Comparison of ENCODE assay signal across 9 cellular contexts in the genomic region with DNA sequence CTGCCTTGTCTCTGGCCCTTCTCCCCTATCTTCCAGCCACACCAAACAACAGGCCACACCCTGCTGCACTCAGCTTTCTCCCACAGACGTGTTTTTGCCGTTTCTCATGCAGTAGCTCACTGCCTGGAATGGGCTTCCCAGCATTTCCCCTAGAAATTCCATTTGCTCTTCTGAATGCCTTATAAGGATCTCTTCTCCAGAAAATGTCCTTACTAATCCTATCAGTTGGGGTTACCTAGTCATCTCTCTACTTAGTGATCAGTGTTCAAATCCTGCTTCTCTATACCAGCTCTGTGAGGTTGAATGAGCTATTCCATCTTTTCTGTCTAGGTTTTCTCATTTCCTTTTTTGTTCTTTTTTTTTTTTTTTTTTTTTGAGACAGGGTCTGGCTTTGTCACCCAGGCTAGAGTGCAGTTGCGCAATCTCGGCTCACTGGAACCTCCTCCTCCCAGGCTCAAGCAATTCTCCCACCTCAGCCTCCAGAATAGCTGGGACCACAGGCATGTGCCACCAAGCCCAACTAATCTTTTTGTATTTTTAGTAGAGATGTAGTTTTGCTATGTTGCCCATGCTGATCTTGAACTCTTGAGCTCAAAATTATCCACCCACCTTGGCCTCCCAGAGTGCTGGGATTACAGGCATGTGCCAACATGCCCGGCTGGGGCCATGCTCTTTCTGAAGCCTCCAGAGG.
DNase-seq lines count a peak whose midpoint lies in the region; ATAC-seq and TF ChIP-seq lines count a peak whose summit lies in the region.
"Had no signal": no experiment of that assay in that cellular context is flagged by ENCODE, and none has a peak within 500 bp of the region (broad histone marks: within the 10 kb centered on the region; RNA-seq: fewer than 3 reads in every experiment).

No MANE protein-coding gene starts in this region.

- H3K4me2 ChIP-seq in SK-N-SH = peak overlapping the region; percentile 24

- DNase-seq in SK-N-SH (no peak), RPMI8226 (no peak), DMS79 (lab: John Stamatoyannopoulos, UW) (no peak), foreskin melanocyte (no peak)
- DNase-seq: caudate nucleus had no signal

- no peak for TF ChIP-seq POLR2A in gastroesophageal sphincter (IDR thresholded peaks at IDR 0.05)

- CTCF ChIA-PET in HEK293 (lab: Yijun Ruan, JAX) (interaction anchor here (0.6 to 2.1 kb wide), 12 partner anchors 9 to 706 kb away, joined by 3 to 7 read pairs (median 3); a partner anchor contains a TSS), SK-N-SH (lab: Yijun Ruan, JAX) (interaction anchor here (1.0 to 2.1 kb wide), 4 partner anchors 115 to 308 kb away, joined by 3 to 6 read pairs (median 4); no protein-coding TSS in a partner anchor)

- H3K27me3 ChIP-seq in SK-N-SH (ENCODE audit: insufficient read depth) (no peaks in the 10 kb centered on the region), gastroesophageal sphincter (no peaks in the 10 kb centered on the region), skeletal muscle tissue (ENCODE audit: control insufficient read depth in 3 of 3, insufficient read depth in 3 of 3, low read length in 3 of 3) (no peaks in the 10 kb centered on the region)

- TF ChIP-seq EP300 in SK-N-SH (IDR thresholded peaks at IDR 0.05; ENCODE audit: borderline replicate concordance in 1 of 2, low read depth in 1 of 2, low read length in 1 of 2) = no peak
- no peak for TF ChIP-seq EP300 in gastroesophageal sphincter (IDR thresholded peaks at IDR 0.05)

- no peaks in the 10 kb centered on the region for H3K9me2 ChIP-seq in SK-N-SH

- no peaks in the 10 kb centered on the region for H4K20me1 ChIP-seq in SK-N-SH (ENCODE audit: insufficient read depth)

- peaks cover 38% of the 10 kb centered on the region for H3F3A ChIP-seq in SK-N-SH (replicated peaks; ENCODE audit: insufficient read depth)

- H3K9ac ChIP-seq in SK-N-SH (peak overlapping the region; percentile 51; the same call in 1 of the 2 replicates), skeletal muscle tissue (ENCODE audit: low read depth in 1 of 3, low read length in 3 of 3) (peak overlapping the region in 1 of 3 donors; percentile 16)

- no peaks in the 10 kb centered on the region for H3K36me3 ChIP-seq in HEK293 (ENCODE audit: control insufficient read depth in 2 of 2, insufficient read depth in 1 of 2, low read length in 2 of 2)
- H3K36me3 ChIP-seq in SK-N-SH (replicated peaks in 1 of 2; ENCODE audit: control insufficient read depth in 1 of 2, insufficient read depth in 2 of 2, low read length in 1 of 2) = no peaks in the 10 kb centered on the region
- no peaks in the 10 kb centered on the region for H3K36me3 ChIP-seq in gastroesophageal sphincter
- no peaks in the 10 kb centered on the region for H3K36me3 ChIP-seq in skeletal muscle tissue (ENCODE audit: control insufficient read depth in 3 of 3, insufficient read depth in 3 of 3, low read length in 3 of 3)

- 78% methylated on average over 5 of the region's 5 CpGs for WGBS in SK-N-SH (ENCODE audit: low lambda C conversion rate)
- WGBS in gastroesophageal sphincter (ENCODE audit: low coverage in 1 of 2), 2 donors = 67 to 100% methylated on average over 1 to 5 of the region's 5 CpGs

- POLR2A ChIA-PET in HEK293 (lab: Yijun Ruan, JAX) (interaction anchor here (0.5 to 2.4 kb wide), 17 partner anchors 10 to 168 kb away, joined by 3 to 20 read pairs (median 5); no protein-coding TSS in a partner anchor), SK-N-SH (lab: Yijun Ruan, JAX) (no interaction called here)

- no peak for TF ChIP-seq RAD21 in SK-N-SH (IDR thresholded peaks at IDR 0.05; ENCODE audit: low read length)

- no peaks in the 10 kb centered on the region for H3K9me3 ChIP-seq in HEK293 (ENCODE audit: control insufficient read depth, insufficient read depth, low read depth, low read length)
- no peaks in the 10 kb centered on the region for H3K9me3 ChIP-seq in SK-N-SH
- H3K9me3 ChIP-seq in gastroesophageal sphincter = no peaks in the 10 kb centered on the region
- peaks cover 0 to 2% (median 0%) of the 10 kb centered on the region in 3 donors for H3K9me3 ChIP-seq in skeletal muscle tissue (ENCODE audit: control insufficient read depth in 3 of 3, low read length in 3 of 3)

- H3K4me1 ChIP-seq in HEK293 (ENCODE audit: control insufficient read depth, insufficient read depth, low read length) (no peaks in the 10 kb centered on the region), SK-N-SH (ENCODE audit: control insufficient read depth in 1 of 2, insufficient read depth in 2 of 2, low read depth in 1 of 2, low read length in 1 of 2) (peaks cover 0 to 11% of the 10 kb centered on the region in 2 experiments; a peak in 2 of 4 replicates), gastroesophageal sphincter (peaks cover 3 to 55% (median 8%) of the 10 kb centered on the region in 3 donors), skeletal muscle tissue (ENCODE audit: control insufficient read depth in 3 of 3, insufficient read depth in 3 of 3, low read length in 3 of 3) (peaks cover 12 to 35% (median 16%) of the 10 kb centered on the region in 3 donors)

- TF ChIP-seq CTCF in HEK293 (tag by site-specific recombination; IDR thresholded peaks at IDR 0.05) (no peak), SK-N-SH (IDR thresholded peaks at IDR 0.05) (no peak), gastroesophageal sphincter (IDR thresholded peaks at IDR 0.05) (no peak)

- H3K79me2 ChIP-seq in SK-N-SH (ENCODE audit: insufficient read depth) = no peaks in the 10 kb centered on the region

- H3K4me3 ChIP-seq in HEK293 (ENCODE audit: low read depth, low read length) (no peak overlapping the region), SK-N-SH (ENCODE audit: low read depth in 2 of 2, low read length in 1 of 2) (no peak overlapping the region), gastroesophageal sphincter (no peak overlapping the region), skeletal muscle tissue (ENCODE audit: low read length in 3 of 3) (peak overlapping the region in 1 of 3 donors; percentile 22)

- H2AFZ ChIP-seq in SK-N-SH (ENCODE audit: low read depth) = peak overlapping the region; percentile 63

- ATAC-seq in gastroesophageal sphincter = no peak
- no peak for ATAC-seq in HG02588 (IDR thresholded peaks at IDR 0.05; ENCODE audit: unreplicated experiment)

- H3K27ac ChIP-seq in HEK293 (ENCODE audit: extremely low read depth, low read depth, low read length) (peak overlapping the region; percentile 76), SK-N-SH (ENCODE audit: low read depth in 2 of 2, low read length in 1 of 2) (peak overlapping the region; percentile 23 to 66; a peak in 3 of 4 replicates), gastroesophageal sphincter (peak overlapping the region in 3 of 4 donors; percentile 60 to 99 (median 95)), skeletal muscle tissue (ENCODE audit: low read depth, low read length) (peak overlapping the region; percentile 76)

TF ChIP-seq in HEK293, 187 proteins besides CTCF, POLR2A, EP300 and RAD21 (continues in another document):
- TF ChIP-seq TCF7L2 (IDR thresholded peaks at IDR 0.05; ENCODE audit: borderline replicate concordance, low read depth, low read length) = no peak
- TF ChIP-seq, protein P1, sequence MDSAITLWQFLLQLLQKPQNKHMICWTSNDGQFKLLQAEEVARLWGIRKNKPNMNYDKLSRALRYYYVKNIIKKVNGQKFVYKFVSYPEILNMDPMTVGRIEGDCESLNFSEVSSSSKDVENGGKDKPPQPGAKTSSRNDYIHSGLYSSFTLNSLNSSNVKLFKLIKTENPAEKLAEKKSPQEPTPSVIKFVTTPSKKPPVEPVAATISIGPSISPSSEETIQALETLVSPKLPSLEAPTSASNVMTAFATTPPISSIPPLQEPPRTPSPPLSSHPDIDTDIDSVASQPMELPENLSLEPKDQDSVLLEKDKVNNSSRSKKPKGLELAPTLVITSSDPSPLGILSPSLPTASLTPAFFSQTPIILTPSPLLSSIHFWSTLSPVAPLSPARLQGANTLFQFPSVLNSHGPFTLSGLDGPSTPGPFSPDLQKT (IDR thresholded peaks at IDR 0.05; ENCODE audit: borderline replicate concordance, low read depth, low read length) = no peak
- TF ChIP-seq ZNF138 (tag by site-specific recombination; IDR thresholded peaks at IDR 0.05; ENCODE audit: borderline replicate concordance) = no peak
- TF ChIP-seq ZBTB8A (tag by site-specific recombination; IDR thresholded peaks at IDR 0.05) = 0 out of 2 replicates have a peak, but pooled peaks have one; percentile 11

TF ChIP-seq in SK-N-SH, 30 proteins besides CTCF, POLR2A, EP300 and RAD21:
- TF ChIP-seq, protein P2, sequence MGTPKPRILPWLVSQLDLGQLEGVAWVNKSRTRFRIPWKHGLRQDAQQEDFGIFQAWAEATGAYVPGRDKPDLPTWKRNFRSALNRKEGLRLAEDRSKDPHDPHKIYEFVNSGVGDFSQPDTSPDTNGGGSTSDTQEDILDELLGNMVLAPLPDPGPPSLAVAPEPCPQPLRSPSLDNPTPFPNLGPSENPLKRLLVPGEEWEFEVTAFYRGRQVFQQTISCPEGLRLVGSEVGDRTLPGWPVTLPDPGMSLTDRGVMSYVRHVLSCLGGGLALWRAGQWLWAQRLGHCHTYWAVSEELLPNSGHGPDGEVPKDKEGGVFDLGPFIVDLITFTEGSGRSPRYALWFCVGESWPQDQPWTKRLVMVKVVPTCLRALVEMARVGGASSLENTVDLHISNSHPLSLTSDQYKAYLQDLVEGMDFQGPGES (IDR thresholded peaks at IDR 0.05; ENCODE audit: low read depth, low read length) = no peak
- TF ChIP-seq YY1 (IDR thresholded peaks at IDR 0.05; ENCODE audit: low read depth) = no peak

Comparison
In these comparisons a context has a peak if more than half of its experiments do, and no peak if none do; other contexts are left out.
1. H3K27ac ChIP-seq: peak in every context shown above with its lines; median percentile 95 in gastroesophageal sphincter; 76 in HEK293; 76 in skeletal muscle tissue; 44 in SK-N-SH.